Comparison of ENCODE assay signal across 23 cellular contexts in the genomic region with DNA sequence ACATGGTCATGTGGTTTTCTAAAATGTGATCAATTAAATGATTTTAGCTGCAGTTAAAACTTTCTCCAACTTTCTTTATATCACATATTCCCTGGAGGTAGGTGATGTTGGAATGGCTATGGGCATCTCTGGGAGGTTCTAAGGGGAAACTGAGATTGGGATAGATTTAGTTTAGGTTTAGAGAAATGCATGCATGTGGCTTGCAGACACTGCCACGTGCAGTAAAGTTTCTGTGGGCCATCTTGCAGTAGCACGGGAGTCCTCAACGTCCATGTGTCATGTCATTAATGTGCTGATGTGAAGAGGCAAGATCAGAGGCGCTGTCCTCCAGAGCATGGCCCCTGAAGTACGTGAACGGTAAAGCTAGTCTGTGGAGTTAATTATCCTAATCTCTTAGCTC.
"Had no signal": no experiment of that assay in that cellular context is flagged by ENCODE, and none has a peak within 500 bp of the region (broad histone marks: within the 10 kb centered on the region; RNA-seq: fewer than 3 reads in every experiment).

No MANE protein-coding gene starts in this region.

- H3K4me1 ChIP-seq: body of pancreas, heart right ventricle, thyroid gland had no signal

- H3K9me3 ChIP-seq: body of pancreas, heart right ventricle, thyroid gland, upper lobe of right lung had no signal

- H3K36me3 ChIP-seq: heart right ventricle, thyroid gland, upper lobe of right lung, WERI-Rb-1 had no signal

- H3K27me3 ChIP-seq: body of pancreas, heart right ventricle, thyroid gland, upper lobe of right lung had no signal

- ATAC-seq: body of pancreas; esophagus mucosa; heart right ventricle; left colon; naive thymus-derived CD4-positive, alpha-beta T cell; stimulated activated naive CD8-positive, alpha-beta T cell treated with anti-CD3 and anti-CD28 coated beads, Interleukin-15, Interleukin-2, amounts not matched to agents 100 U/mL and 50 U/mL, for 24 hours; upper lobe of right lung had no signal

- H3K4me3 ChIP-seq: body of pancreas, heart right ventricle, SK-N-MC, thyroid gland, upper lobe of right lung had no signal

- H3K27ac ChIP-seq: body of pancreas, heart right ventricle, SK-N-MC, thyroid gland, upper lobe of right lung, WERI-Rb-1 had no signal

- DNase-seq: activated CD4-positive, alpha-beta T cell treated with anti-CD3 and anti-CD28 coated beads for 1 hour; activated naive CD4-positive, alpha-beta T cell; activated naive CD8-positive, alpha-beta T cell treated with anti-CD3 and anti-CD28 coated beads for 36 hours; activated T-cell treated with anti-CD3 and anti-CD28 coated beads, Interleukin-2, amount 50 U/mL, for 1 hour; amygdala; body of pancreas; caudate nucleus; effector memory CD4-positive, alpha-beta T cell; heart right ventricle; islet precursor cell; left colon; mesendoderm; naive thymus-derived CD4-positive, alpha-beta T cell; occipital lobe; posterior cingulate gyrus; stimulated activated CD4-positive, alpha-beta T cell treated with anti-CD3 and anti-CD28 coated beads, Interleukin-12 subunit alpha, Interleukin-12 subunit beta, amount 100 ng/mL, for 4 hours; stimulated activated CD4-positive, alpha-beta T cell treated with anti-CD3 and anti-CD28 coated beads, Interleukin-4, amount 100 ng/mL, for 4 hours; stimulated activated naive CD8-positive, alpha-beta T cell treated with anti-CD3 and anti-CD28 coated beads, Interleukin-15, Interleukin-2, amounts not matched to agents 100 U/mL and 50 U/mL, for 24 hours; thyroid gland; upper lobe of right lung; WERI-Rb-1 had no signal
